8 cellular contexts compared by ENCODE assay signal in genomic region chr6:24524801-24525200, GRCh38. TPM values are rescaled to one million over a fixed set of nuclear protein-coding genes. Genes with fewer than 3 reads are reported as not detected.
DNase-seq lines count a peak whose midpoint lies in the region; ATAC-seq and TF ChIP-seq lines count a peak whose summit lies in the region.

No MANE protein-coding gene starts in this region.

- no peaks in the 10 kb centered on the region for H3K4me1 ChIP-seq in PC-3 (ENCODE audit: insufficient read depth, low read length)
- H3K4me1 ChIP-seq in psoas muscle, result no peaks in the 10 kb centered on the region

- H3K36me3 ChIP-seq in PC-3 (ENCODE audit: low read depth, low read length), result no peaks in the 10 kb centered on the region
- peaks cover 0 to 32% of the 10 kb centered on the region in 2 donors for H3K36me3 ChIP-seq in psoas muscle (ENCODE audit: insufficient read depth in 1 of 2, low read depth in 1 of 2)

- POLR2A ChIA-PET in PC-3 (lab: Charles Lee; ENCODE audit: unreplicated experiment), result no interaction called here

- DNase-seq in DMS 273 (lab: John Stamatoyannopoulos, UW; ENCODE audit: unreplicated experiment) (peak; percentile 67), DMS 273 treated with DMSO at 0.1 percent for 48 hours (lab: John Stamatoyannopoulos, UW) (no peak), HS-5 (ENCODE audit: low read depth) (peak; percentile 13), PC-3 (peak; percentile 64), foreskin fibroblast (peak; percentile 19 to 53), ureter (ENCODE audit: low spot score) (no peak), psoas muscle (no peak)

- CTCF ChIA-PET in PC-3 (lab: Charles Lee), result interaction anchor here (0.6 kb wide), 1 partner anchor 1042 kb away, joined by 3 read pairs; no protein-coding TSS in a partner anchor

- no peak overlapping the region for H3K4me2 ChIP-seq in PC-3 (ENCODE audit: low read length)

- H3K9me3 ChIP-seq in PC-3 (ENCODE audit: low read length), result no peaks in the 10 kb centered on the region
- H3K9me3 ChIP-seq in psoas muscle, result no peaks in the 10 kb centered on the region

- no peak overlapping the region for H2AFZ ChIP-seq in PC-3 (ENCODE audit: low read length)

- H3K9me2 ChIP-seq in PC-3 (replicated peaks; ENCODE audit: low read length), result no peaks in the 10 kb centered on the region

- H3K27ac ChIP-seq in PC-3 (ENCODE audit: low read length) (no peak overlapping the region), psoas muscle (no peak overlapping the region)

- 67 to 69% (median 67%) methylated on average over 5 of the region's 5 CpGs for WGBS in psoas muscle, 3 donors

- no peak overlapping the region for H3K4me3 ChIP-seq in PC-3 (ENCODE audit: low read length)
- no peak overlapping the region for H3K4me3 ChIP-seq in foreskin fibroblast (ENCODE audit: low read depth in 1 of 2, low read length in 2 of 2)
- no peak overlapping the region for H3K4me3 ChIP-seq in psoas muscle

- H3K79me2 ChIP-seq in PC-3 (ENCODE audit: low read length), result no peaks in the 10 kb centered on the region

- ATAC-seq in PC-3, result peak; percentile 59
- no peak for ATAC-seq in psoas muscle
- ATAC-seq in HG02678 (IDR thresholded peaks at IDR 0.05; ENCODE audit: unreplicated experiment), result no peak

- H3K9ac ChIP-seq in PC-3 (ENCODE audit: low read length), result no peak overlapping the region

- peak; percentile 78 for TF ChIP-seq CTCF in PC-3 (conservative IDR thresholded peaks at IDR 0.05; ENCODE audit: low read depth, low read length)
- TF ChIP-seq CTCF in foreskin fibroblast (IDR thresholded peaks at IDR 0.05; ENCODE audit: low read depth, low read length), result peak; percentile 47
- TF ChIP-seq CTCF in psoas muscle (IDR thresholded peaks at IDR 0.05), result no peak

- BruUV-seq in PC-3 (replicated peaks; lab: Mats Ljungman, UMichigan), result no TSS peak

- no peaks in the 10 kb centered on the region for H3F3A ChIP-seq in PC-3 (ENCODE audit: low read length, unreplicated experiment)

- H3K27me3 ChIP-seq in PC-3 (ENCODE audit: low read length) (no peaks in the 10 kb centered on the region), psoas muscle (ENCODE audit: insufficient read depth in 3 of 3, low read length in 2 of 3) (no peaks in the 10 kb centered on the region)

- intact Hi-C loops in PC-3 (cut with micrococcal nuclease), result loop anchor here (1.0 to 10.0 kb wide), 5 partner anchors 38 to 242 kb away; no protein-coding TSS in a partner anchor
- intact Hi-C loops in psoas muscle (cut with DNase I), result loop anchor here (5.0 to 10.0 kb wide), 3 partner anchors 92 to 240 kb away; no protein-coding TSS in a partner anchor

- no peaks in the 10 kb centered on the region for H4K20me1 ChIP-seq in PC-3 (ENCODE audit: low read length)

RNA-seq across cellular contexts. Expression of gene ALDH5A1, which starts 30.0 kb away (rescaled TPM):
- total RNA-seq in PC-3 (2014; rRNA removed) (11.9 and 12.2 TPM in 2 replicates), ureter (39.6 TPM), psoas muscle (10 to 100 TPM; 16.7 to 41.7 (median 34.6) TPM)
- polyA plus RNA-seq in psoas muscle, result 10 to 100 TPM in 1 of 3 donors, 1 to 10 TPM in 2; 3.5 to 10.7 (median 8.6) TPM

RNA-seq across cellular contexts. Expression of gene GPLD1, which starts 35.4 kb away (rescaled TPM):
- total RNA-seq in PC-3 (2014; rRNA removed), result 1.3 and 3.9 TPM in 2 replicates
- 6.2 TPM for total RNA-seq in ureter
- 1 to 10 TPM in 1 of 4 donors, under 1 TPM in 3; 0.38 to 1.1 (median 0.81) TPM for total RNA-seq in psoas muscle
- under 1 TPM; 0.25 to 0.30 (median 0.28) TPM for polyA plus RNA-seq in psoas muscle

Comparison
In these comparisons a context has a peak if more than half of its experiments do, and no peak if none do; other contexts are left out.
1. DNase-seq: peak in DMS 273 (single experiment), HS-5 (single experiment), PC-3 (single experiment) and foreskin fibroblast (2 of 2); none in DMS 273 treated with DMSO at 0.1 percent for 48 hours (single experiment), ureter (single experiment) and psoas muscle (0 of 2).